Comparison of ENCODE assay signal across 14 cellular contexts in genomic region chr6:93163146-93163545, GRCh38.
"Had no signal": no experiment of that assay in that cellular context is flagged by ENCODE, and none has a peak within 500 bp of the region (broad histone marks: within the 10 kb centered on the region; RNA-seq: fewer than 3 reads in every experiment).

No MANE protein-coding gene starts in this region.

- H3K27me3 ChIP-seq: heart left ventricle, pancreas, right atrium auricular region, transverse colon had no signal

- H3K9me3 ChIP-seq: pancreas, right atrium auricular region, transverse colon had no signal

- DNase-seq: activated CD4-positive, alpha-beta memory T cell treated with anti-CD3 and anti-CD28 coated beads, Interleukin-2, amount 10 ng/mL, durations not matched to agents 7 days and 5 days; activated CD4-positive, alpha-beta T cell treated with anti-CD3 and anti-CD28 coated beads for 48 hours; activated CD4-positive, CD25-positive, alpha-beta regulatory T cell; activated effector memory CD4-positive, alpha-beta T cell treated with anti-CD3 and anti-CD28 coated beads, Interleukin-2, amount 50 U/mL, for 16 hours; activated naive CD4-positive, alpha-beta T cell treated with anti-CD3 and anti-CD28 coated beads, Interleukin-2, amount 50 U/mL, for 16 hours; activated naive CD8-positive, alpha-beta T cell treated with anti-CD3 and anti-CD28 coated beads, Interleukin-2, amount 50 U/mL, for 24 hours; effector CD4-positive, alpha-beta T cell; heart left ventricle; left ventricle myocardium superior; pancreas; psoas muscle; stimulated activated CD4-positive, alpha-beta T cell treated with anti-CD3 and anti-CD28 coated beads, Interleukin-12 subunit alpha, Interleukin-12 subunit beta, amount 100 ng/mL, for 4 hours; transverse colon had no signal

- H3K36me3 ChIP-seq: heart left ventricle, pancreas, right atrium auricular region, transverse colon had no signal

- H3K4me1 ChIP-seq: heart left ventricle, pancreas, psoas muscle, right atrium auricular region, transverse colon had no signal

- H3K27ac ChIP-seq: heart left ventricle, pancreas, psoas muscle, right atrium auricular region, transverse colon had no signal

- H3K4me3 ChIP-seq: heart left ventricle, pancreas, psoas muscle, right atrium auricular region, transverse colon had no signal
